ENCODE assay signal across 15 cellular contexts in genomic region chr11:103528046-103528445, GRCh38.
DNase-seq lines count a peak whose midpoint lies in the region; ATAC-seq, FAIRE-seq and TF ChIP-seq lines count a peak whose summit lies in the region.
"Had no signal": no experiment of that assay in that cellular context is flagged by ENCODE, and none has a peak within 500 bp of the region (broad histone marks: within the 10 kb centered on the region; RNA-seq: fewer than 3 reads in every experiment).

No MANE protein-coding gene starts in this region.

- no peak for TF ChIP-seq RAD21 in IMR-90 (IDR thresholded peaks at IDR 0.05; ENCODE audit: low read length)

- no peak for DNase-seq in IMR-90
- DNase-seq in PC-9: peak; percentile 30 to 69
- DNase-seq in endothelial cell of umbilical vein (ENCODE audit: low read depth, low spot score): no peak
- DNase-seq in mesenchymal stem cell: peak; percentile 24
- no peak for DNase-seq in 8988T
- no peak for DNase-seq in NCI-H69 (lab: John Stamatoyannopoulos, UW)
- DNase-seq in inferior parietal cortex (ENCODE audit: extremely low spot score): no peak
- DNase-seq: CD8-positive, alpha-beta memory T cell; DMS79 treated with DMSO at 0.1 percent for 48 hours; NCI-H1417 treated with DMSO at 0.1 percent for 48 hours; NCI-H2029 treated with DMSO at 0.1 percent for 48 hours; SIG-M5 had no signal

- H3K36me3 ChIP-seq in IMR-90 (ENCODE audit: control insufficient read depth, insufficient read depth, low read length) (no peaks in the 10 kb centered on the region), PC-9 (ENCODE audit: low read depth) (no peaks in the 10 kb centered on the region), endothelial cell of umbilical vein (ENCODE audit: control insufficient read depth in 2 of 2, extremely low read depth in 1 of 2, insufficient read depth in 2 of 2, low read length in 2 of 2) (no peaks in the 10 kb centered on the region), mesenchymal stem cell (ENCODE audit: control insufficient read depth in 1 of 2, insufficient read depth in 2 of 2, low read depth in 1 of 2, low read length in 2 of 2) (no peaks in the 10 kb centered on the region)
- H3K36me3 ChIP-seq: BLaER1 had no signal

- H2BK120ac ChIP-seq in IMR-90 (ENCODE audit: low read depth, low read length) (0 out of 2 replicates have a peak overlapping the region, but pooled peaks have one; percentile 46), mesenchymal stem cell (ENCODE audit: low read depth, low read length) (no peak overlapping the region)

- H2AFZ ChIP-seq in IMR-90 (replicated peaks; ENCODE audit: low read length, poor library complexity) (no peak overlapping the region), PC-9 (no peak overlapping the region), endothelial cell of umbilical vein (ENCODE audit: low read depth, low read length) (no peak overlapping the region), mesenchymal stem cell (ENCODE audit: low read depth, low read length) (no peak overlapping the region)

- no peak overlapping the region for H2AK9ac ChIP-seq in IMR-90 (replicated peaks; ENCODE audit: low read depth, low read length, poor library complexity)

- H3K27ac ChIP-seq in IMR-90 (ENCODE audit: insufficient read depth, low read length): no peak overlapping the region
- no peak overlapping the region for H3K27ac ChIP-seq in PC-9
- H3K27ac ChIP-seq in endothelial cell of umbilical vein (ENCODE audit: insufficient read depth, low read depth, low read length): peak overlapping the region; percentile 95
- no peak overlapping the region for H3K27ac ChIP-seq in mesenchymal stem cell (ENCODE audit: low read length, poor library complexity, severe bottlenecking)
- H3K27ac ChIP-seq: BLaER1 had no signal

- H2BK12ac ChIP-seq in mesenchymal stem cell (ENCODE audit: low read length in 2 of 2): no peak overlapping the region

- no peak for FAIRE-seq in endothelial cell of umbilical vein (lab: Jason Lieb, UNC)
- FAIRE-seq: H54 had no signal

- H3K4me2 ChIP-seq in IMR-90 (ENCODE audit: low read depth, low read length) (no peak overlapping the region), PC-9 (peak overlapping the region; percentile 7), endothelial cell of umbilical vein (ENCODE audit: insufficient read depth, low read length) (no peak overlapping the region), mesenchymal stem cell (ENCODE audit: low read length, poor library complexity, severe bottlenecking) (no peak overlapping the region)
- H3K4me2 ChIP-seq: BLaER1 had no signal

- TF ChIP-seq POLR2A in IMR-90 (IDR thresholded peaks at IDR 0.05; ENCODE audit: low read depth, low read length): no peak
- TF ChIP-seq POLR2A in endothelial cell of umbilical vein (IDR thresholded peaks at IDR 0.05; ENCODE audit: low read depth, low read length): no peak

- intact Hi-C loops in IMR-90 (cut with micrococcal nuclease): no loop called here
- intact Hi-C loops in PC-9 (cut with micrococcal nuclease; ENCODE audit: unreplicated experiment): loop anchor here (2.0 to 10.0 kb wide), 3 partner anchors 95 to 1437 kb away; partner anchors contain the start of gene CASP4
- intact Hi-C loops in endothelial cell of umbilical vein (cut with micrococcal nuclease): no loop called here

- CTCF ChIA-PET in IMR-90 (lab: Yijun Ruan, JAX) (interaction anchor here (0.6 to 1.1 kb wide), 2 partner anchors 11 to 212 kb away, joined by 3 to 4 read pairs; no protein-coding TSS in a partner anchor), PC-9 (lab: Charles Lee) (no interaction called here), endothelial cell of umbilical vein (lab: Charles Lee) (interaction anchor here (1.3 to 2.2 kb wide), 3 partner anchors 64 to 203 kb away, joined by 3 to 6 read pairs (median 4); no protein-coding TSS in a partner anchor)

- H3K27me3 ChIP-seq in IMR-90 (ENCODE audit: control insufficient read depth, insufficient read depth, low read length): no peaks in the 10 kb centered on the region
- no peaks in the 10 kb centered on the region for H3K27me3 ChIP-seq in PC-9 (ENCODE audit: insufficient read depth, low read depth)
- H3K27me3 ChIP-seq in endothelial cell of umbilical vein (ENCODE audit: control insufficient read depth in 2 of 2, insufficient read depth in 2 of 2, low read length in 2 of 2): no peaks in the 10 kb centered on the region
- no peaks in the 10 kb centered on the region for H3K27me3 ChIP-seq in mesenchymal stem cell (ENCODE audit: control insufficient read depth in 1 of 2, insufficient read depth in 1 of 2, low read length in 2 of 2)
- H3K27me3 ChIP-seq: BLaER1 had no signal

- H3K4ac ChIP-seq in IMR-90 (ENCODE audit: low read depth, low read length): no peak overlapping the region
- H3K4ac ChIP-seq in mesenchymal stem cell (ENCODE audit: low read depth in 1 of 2, low read length in 2 of 2): no peak overlapping the region

- H2BK15ac ChIP-seq in IMR-90 (ENCODE audit: low read depth, low read length) (0 out of 3 replicates have a peak overlapping the region, but pooled peaks have one; percentile 30), mesenchymal stem cell (ENCODE audit: low read depth, poor library complexity, severe bottlenecking) (no peak overlapping the region)

- H3K9me2 ChIP-seq in PC-9 (ENCODE audit: insufficient read depth): no peaks in the 10 kb centered on the region

- dilution Hi-C loops in IMR-90 (cut with HindIII; ENCODE audit: low sequenced_read_pairs, unreplicated experiment) (no loop called here), endothelial cell of umbilical vein (cut with MboI; ENCODE audit: extremely low pct_ligation_motif_present, low sequenced_read_pairs) (no loop called here)

- H3F3A ChIP-seq in PC-9 (ENCODE audit: insufficient read depth, low read depth): peaks cover 12% of the 10 kb centered on the region

- H4K5ac ChIP-seq in IMR-90 (ENCODE audit: low read depth, low read length): no peak overlapping the region

- no peak overlapping the region for H2BK5ac ChIP-seq in IMR-90 (ENCODE audit: low read depth, low read length, poor library complexity, severe bottlenecking)
- H2BK5ac ChIP-seq in mesenchymal stem cell (ENCODE audit: low read depth, low read length, poor library complexity, severe bottlenecking): no peak overlapping the region

- peak overlapping the region; percentile 58; the same call in 1 of the 2 replicates for H2BK20ac ChIP-seq in IMR-90 (ENCODE audit: low read depth, low read length)

- H2AK5ac ChIP-seq in IMR-90 (ENCODE audit: low read depth, low read length): no peak overlapping the region
- H2AK5ac ChIP-seq in mesenchymal stem cell (ENCODE audit: low read length, severe bottlenecking): no peak overlapping the region

- no peak for ATAC-seq in IMR-90 (ENCODE audit: low read depth)
- ATAC-seq in HG02763 (IDR thresholded peaks at IDR 0.05; ENCODE audit: unreplicated experiment): no peak

- H4K91ac ChIP-seq in IMR-90 (ENCODE audit: insufficient read depth, low read depth, low read length) (no peak overlapping the region), mesenchymal stem cell (ENCODE audit: low read length) (no peak overlapping the region)

- no CpG with 5 or more reads among the region's 3 CpGs for WGBS in IMR-90 (ENCODE audit: extremely low coverage in 2 of 2, insufficient read length in 1 of 2), 2 experiments
- 67% methylated on average over 1 of the region's 3 CpGs for WGBS in mesenchymal stem cell

- peaks cover 8% of the 10 kb centered on the region; the same call in 1 of the 2 replicates for H3K9me1 ChIP-seq in IMR-90 (ENCODE audit: insufficient read depth, low read length)
- H3K9me1 ChIP-seq in endothelial cell of umbilical vein (replicated peaks; ENCODE audit: control insufficient read depth, extremely low read depth, insufficient read depth, low read length): no peaks in the 10 kb centered on the region

- H3K18ac ChIP-seq in IMR-90 (ENCODE audit: low read depth, low read length) (no peak overlapping the region), mesenchymal stem cell (ENCODE audit: low read depth in 1 of 2, low read length in 2 of 2) (no peak overlapping the region)

- H4K20me1 ChIP-seq in IMR-90 (ENCODE audit: insufficient read depth, low read length) (no peaks in the 10 kb centered on the region), PC-9 (ENCODE audit: insufficient read depth) (no peaks in the 10 kb centered on the region), endothelial cell of umbilical vein (replicated peaks; ENCODE audit: control insufficient read depth, extremely low read depth, insufficient read depth, low read length) (no peaks in the 10 kb centered on the region)
- H4K20me1 ChIP-seq: BLaER1 had no signal

- H3K9ac ChIP-seq in IMR-90 (ENCODE audit: low read depth, low read length) (no peak overlapping the region), endothelial cell of umbilical vein (replicated peaks; ENCODE audit: extremely low read depth, insufficient read depth, low read length) (no peak overlapping the region), mesenchymal stem cell (ENCODE audit: low read length) (no peak overlapping the region)
- H3K9ac ChIP-seq: BLaER1 had no signal

- H3K79me2 ChIP-seq in PC-9 (ENCODE audit: low read depth) (no peaks in the 10 kb centered on the region), endothelial cell of umbilical vein (ENCODE audit: control insufficient read depth, insufficient read depth, low read length) (no peaks in the 10 kb centered on the region)

- H3K4me3 ChIP-seq in IMR-90 (ENCODE audit: insufficient read depth, low read depth, low read length) (no peak overlapping the region), PC-9 (no peak overlapping the region), endothelial cell of umbilical vein (replicated peaks in 1 of 3; ENCODE audit: insufficient read depth in 1 of 3, low read depth in 1 of 3, low read length in 3 of 3) (no peak overlapping the region), mesenchymal stem cell (ENCODE audit: insufficient read depth in 1 of 2, low read depth in 1 of 2, low read length in 2 of 2) (no peak overlapping the region)
- H3K4me3 ChIP-seq: BLaER1 had no signal

- H3K14ac ChIP-seq in IMR-90 (replicated peaks; ENCODE audit: low read depth, low read length) (peak overlapping the region; percentile 16; the same call in 1 of the 2 replicates), mesenchymal stem cell (ENCODE audit: low read length in 2 of 2) (no peak overlapping the region)

- no peaks in the 10 kb centered on the region for H3K79me1 ChIP-seq in IMR-90 (ENCODE audit: low read depth in 1 of 2, low read length in 2 of 2)
- no peaks in the 10 kb centered on the region for H3K79me1 ChIP-seq in mesenchymal stem cell (replicated peaks; ENCODE audit: low read length, poor library complexity, severe bottlenecking)

- POLR2A ChIA-PET in IMR-90 (lab: Charles Lee; ENCODE audit: unreplicated experiment) (no interaction called here), PC-9 (lab: Charles Lee; ENCODE audit: unreplicated experiment) (no interaction called here), endothelial cell of umbilical vein (lab: Charles Lee) (no interaction called here)

- H3K4me1 ChIP-seq in IMR-90 (ENCODE audit: control insufficient read depth, insufficient read depth, low read length) (peaks cover 6% of the 10 kb centered on the region), PC-9 (replicated peaks; ENCODE audit: insufficient read depth) (peaks cover 58% of the 10 kb centered on the region), endothelial cell of umbilical vein (ENCODE audit: control insufficient read depth, extremely low read depth, insufficient read depth, low read length) (peaks cover 68% of the 10 kb centered on the region), mesenchymal stem cell (ENCODE audit: control insufficient read depth, insufficient read depth, low read depth, low read length) (peaks cover 3% of the 10 kb centered on the region)
- H3K4me1 ChIP-seq: BLaER1 had no signal

- BruUV-seq in IMR-90 (replicated peaks; lab: Mats Ljungman, UMichigan) (no TSS peak), PC-9 (replicated peaks; lab: Mats Ljungman, UMichigan) (no TSS peak), endothelial cell of umbilical vein (replicated peaks; lab: Mats Ljungman, UMichigan) (no TSS peak)

- no peak overlapping the region for H3K56ac ChIP-seq in IMR-90 (ENCODE audit: extremely low read depth, insufficient read depth, low read length)

- in situ Hi-C loops in IMR-90 (cut with MboI; ENCODE audit: low sequenced_read_pairs): no loop called here

- H3K23ac ChIP-seq in IMR-90 (ENCODE audit: low read depth, low read length) (no peak overlapping the region), mesenchymal stem cell (ENCODE audit: low read length in 2 of 2) (no peak overlapping the region)

- H3K9me3 ChIP-seq in IMR-90 (ENCODE audit: control insufficient read depth, insufficient read depth, low read length) (no peaks in the 10 kb centered on the region), PC-9 (ENCODE audit: insufficient read depth, low read depth) (no peaks in the 10 kb centered on the region; the same call in 1 of the 2 replicates), endothelial cell of umbilical vein (replicated peaks; ENCODE audit: control insufficient read depth, insufficient read depth, low read length) (no peaks in the 10 kb centered on the region), mesenchymal stem cell (ENCODE audit: control insufficient read depth, low read length) (no peaks in the 10 kb centered on the region)
- H3K9me3 ChIP-seq: BLaER1 had no signal

- H4K8ac ChIP-seq in IMR-90 (ENCODE audit: low read depth in 2 of 2, low read length in 2 of 2) (no peak overlapping the region), mesenchymal stem cell (ENCODE audit: low read length) (no peak overlapping the region)

- TF ChIP-seq CTCF in IMR-90 (conservative IDR thresholded peaks at IDR 0.05; ENCODE audit: low read depth, low read length): no peak
- TF ChIP-seq CTCF in PC-9 (conservative IDR thresholded peaks at IDR 0.05): no peak
- TF ChIP-seq CTCF in endothelial cell of umbilical vein (IDR thresholded peaks at IDR 0.05; ENCODE audit: extremely low read depth in 1 of 2, insufficient read depth in 1 of 2, low read depth in 1 of 2, low read length in 2 of 2): no peak

Comparison
In these comparisons a context has a peak if more than half of its experiments do, and no peak if none do; other contexts are left out.
1. DNase-seq: peak in PC-9 (2 of 2) and mesenchymal stem cell (single experiment); none in IMR-90 (single experiment), endothelial cell of umbilical vein (single experiment), 8988T (single experiment), NCI-H69 (single experiment) and inferior parietal cortex (single experiment).